8 cellular contexts compared by ENCODE assay signal in genomic region chr9:128370367-128370751, GRCh38. TPM values are rescaled to one million over a fixed set of nuclear protein-coding genes. Genes with fewer than 3 reads are reported as not detected.
DNase-seq lines count a peak whose midpoint lies in the region; ATAC-seq and TF ChIP-seq lines count a peak whose summit lies in the region.

No MANE protein-coding gene starts in this region.

- H3K36me3 ChIP-seq in left lung (peaks cover 0 to 7% of the 10 kb centered on the region in 2 donors), tibial nerve (peaks cover 0 to 23% (median 0%) of the 10 kb centered on the region in 3 donors)

- CTCF ChIA-PET in activated CD8-positive, alpha-beta memory T cell treated with anti-CD3 and anti-CD28 coated beads, Interleukin-2, amount 10 ng/mL, durations not matched to agents 7 days and 5 days (lab: Charles Lee): interaction anchor here (0.7 to 3.7 kb wide), 6 partner anchors 8 to 174 kb away, joined by 3 to 51 read pairs (median 6); partner anchors contain the start of gene CERCAM

- peak overlapping the region; percentile 89 to 91 for H3K27ac ChIP-seq in left lung
- H3K27ac ChIP-seq in tibial nerve: peak overlapping the region; percentile 83 to 95 (median 92)

- H3K4me3 Mint-ChIP-seq in activated CD8-positive, alpha-beta memory T cell treated with anti-CD3 and anti-CD28 coated beads, Interleukin-2, amount 10 ng/mL, durations not matched to agents 7 days and 5 days: peak overlapping the region; percentile 95
- H3K4me3 Mint-ChIP-seq in activated naive CD8-positive, alpha-beta T cell treated with anti-CD3 and anti-CD28 coated beads, Interleukin-2, amount 50 U/mL, for 24 hours: peak overlapping the region; percentile 95

- no peak for DNase-seq in activated CD8-positive, alpha-beta memory T cell treated with anti-CD3 and anti-CD28 coated beads, Interleukin-2, amount 10 ng/mL, durations not matched to agents 7 days and 5 days
- DNase-seq in activated CD8-positive, alpha-beta memory T cell treated with anti-CD3 and anti-CD28 coated beads, Interleukin-2, amount 50 U/mL, for 48 hours: no peak
- DNase-seq in activated naive CD8-positive, alpha-beta T cell treated with anti-CD3 and anti-CD28 coated beads, Interleukin-2, amount 50 U/mL, for 24 hours: no peak
- DNase-seq in left lung (no peak), tibial nerve (ENCODE audit: low spot score in 2 of 2) (no peak)

- H3K9me3 Mint-ChIP-seq in activated CD8-positive, alpha-beta memory T cell treated with anti-CD3 and anti-CD28 coated beads, Interleukin-2, amount 10 ng/mL, durations not matched to agents 7 days and 5 days (ENCODE audit: low read depth): no peaks in the 10 kb centered on the region
- no peaks in the 10 kb centered on the region for H3K9me3 Mint-ChIP-seq in activated naive CD8-positive, alpha-beta T cell treated with anti-CD3 and anti-CD28 coated beads, Interleukin-2, amount 50 U/mL, for 24 hours

- no peaks in the 10 kb centered on the region for H3K9me3 ChIP-seq in left lung
- no peaks in the 10 kb centered on the region for H3K9me3 ChIP-seq in tibial nerve

- peaks cover 28% of the 10 kb centered on the region for H3K4me1 Mint-ChIP-seq in activated CD8-positive, alpha-beta memory T cell treated with anti-CD3 and anti-CD28 coated beads, Interleukin-2, amount 10 ng/mL, durations not matched to agents 7 days and 5 days
- H3K4me1 Mint-ChIP-seq in activated naive CD8-positive, alpha-beta T cell treated with anti-CD3 and anti-CD28 coated beads, Interleukin-2, amount 50 U/mL, for 24 hours: peaks cover 28% of the 10 kb centered on the region

- H3K4me3 ChIP-seq in left lung: peak overlapping the region; percentile 83 to 92
- H3K4me3 ChIP-seq in tibial nerve: peak overlapping the region; percentile 61 to 72 (median 68)

- H3K36me3 Mint-ChIP-seq in activated CD8-positive, alpha-beta memory T cell treated with anti-CD3 and anti-CD28 coated beads, Interleukin-2, amount 10 ng/mL, durations not matched to agents 7 days and 5 days: peaks cover 8% of the 10 kb centered on the region
- peaks cover 9% of the 10 kb centered on the region for H3K36me3 Mint-ChIP-seq in activated naive CD8-positive, alpha-beta T cell treated with anti-CD3 and anti-CD28 coated beads, Interleukin-2, amount 50 U/mL, for 24 hours (ENCODE audit: low read depth)

- no peak for ATAC-seq in activated CD8-positive, alpha-beta memory T cell treated with anti-CD3 and anti-CD28 coated beads, Interleukin-2, amount 10 ng/mL, durations not matched to agents 7 days and 5 days
- no peak for ATAC-seq in activated naive CD8-positive, alpha-beta T cell treated with anti-CD3 and anti-CD28 coated beads, Interleukin-2, amount 50 U/mL, for 24 hours
- ATAC-seq in left lung (no peak), GM19324 (IDR thresholded peaks at IDR 0.05; ENCODE audit: low FRiP score, unreplicated experiment) (no peak), HG02798 (IDR thresholded peaks at IDR 0.05; ENCODE audit: poor library complexity, unreplicated experiment) (no peak), HG03469 (IDR thresholded peaks at IDR 0.05; ENCODE audit: unreplicated experiment) (no peak)

- no peaks in the 10 kb centered on the region for H3K27me3 Mint-ChIP-seq in activated CD8-positive, alpha-beta memory T cell treated with anti-CD3 and anti-CD28 coated beads, Interleukin-2, amount 10 ng/mL, durations not matched to agents 7 days and 5 days
- no peaks in the 10 kb centered on the region for H3K27me3 Mint-ChIP-seq in activated naive CD8-positive, alpha-beta T cell treated with anti-CD3 and anti-CD28 coated beads, Interleukin-2, amount 50 U/mL, for 24 hours

- no peak for TF ChIP-seq EP300 in tibial nerve (IDR thresholded peaks at IDR 0.05)

- TF ChIP-seq CTCF in left lung (IDR thresholded peaks at IDR 0.05) (no peak), tibial nerve (IDR thresholded peaks at IDR 0.05) (no peak)

- TF ChIP-seq POLR2A in tibial nerve (IDR thresholded peaks at IDR 0.05): no peak

- no peaks in the 10 kb centered on the region for H3K27me3 ChIP-seq in left lung
- H3K27me3 ChIP-seq in tibial nerve: no peaks in the 10 kb centered on the region

- H3K27ac Mint-ChIP-seq in activated CD8-positive, alpha-beta memory T cell treated with anti-CD3 and anti-CD28 coated beads, Interleukin-2, amount 10 ng/mL, durations not matched to agents 7 days and 5 days: peak overlapping the region; percentile 91
- H3K27ac Mint-ChIP-seq in activated naive CD8-positive, alpha-beta T cell treated with anti-CD3 and anti-CD28 coated beads, Interleukin-2, amount 50 U/mL, for 24 hours: peak overlapping the region; percentile 87

- intact Hi-C loops in left lung (cut with DNase I): no loop called here

- peaks cover 18 to 31% of the 10 kb centered on the region in 2 donors for H3K4me1 ChIP-seq in left lung
- H3K4me1 ChIP-seq in tibial nerve: peaks cover 0 to 49% (median 16%) of the 10 kb centered on the region in 4 donors

RNA-seq across cellular contexts. Expression of gene URM1, which starts 0.8 kb away (rescaled TPM):
- 10 to 100 TPM; 61.4 to 81.0 TPM for total RNA-seq in activated CD8-positive, alpha-beta memory T cell treated with anti-CD3 and anti-CD28 coated beads, Interleukin-2, amount 10 ng/mL, durations not matched to agents 7 days and 5 days
- total RNA-seq in left lung: 10 to 100 TPM; 56.4 to 59.9 TPM
- total RNA-seq in tibial nerve: 10 to 100 TPM; 18.1 to 25.5 (median 23.2) TPM

RNA-seq across cellular contexts. Expression of gene SLC27A4, which starts 30.0 kb away (rescaled TPM):
- total RNA-seq in activated CD8-positive, alpha-beta memory T cell treated with anti-CD3 and anti-CD28 coated beads, Interleukin-2, amount 10 ng/mL, durations not matched to agents 7 days and 5 days: 10 to 100 TPM; 19.3 to 26.1 TPM
- total RNA-seq in left lung (10 to 100 TPM; 32.7 to 33.7 TPM), tibial nerve (10 to 100 TPM; 13.5 to 33.3 (median 18.0) TPM)

RNA-seq across cellular contexts. Expression of gene COQ4, which starts 47.7 kb away (rescaled TPM):
- total RNA-seq in activated CD8-positive, alpha-beta memory T cell treated with anti-CD3 and anti-CD28 coated beads, Interleukin-2, amount 10 ng/mL, durations not matched to agents 7 days and 5 days: 10 to 100 TPM; 29.8 to 41.1 TPM
- 10 to 100 TPM; 35.5 to 36.2 TPM for total RNA-seq in left lung
- 10 to 100 TPM; 50.5 to 71.7 (median 65.5) TPM for total RNA-seq in tibial nerve

RNA-seq across cellular contexts. Expression of gene TRUB2, which starts 48.1 kb away (rescaled TPM):
- total RNA-seq in activated CD8-positive, alpha-beta memory T cell treated with anti-CD3 and anti-CD28 coated beads, Interleukin-2, amount 10 ng/mL, durations not matched to agents 7 days and 5 days: 10 to 100 TPM; 22.3 to 34.2 TPM
- total RNA-seq in left lung (10 to 100 TPM; 23.0 to 23.7 TPM), tibial nerve (10 to 100 TPM in 1 of 4 donors, 1 to 10 TPM in 3; 7.2 to 18.3 (median 9.2) TPM)

RNA-seq across cellular contexts. Expression of gene CERCAM, which starts 50.3 kb away (rescaled TPM):
- 10 to 100 TPM in 1 of 2 experiments, 1 to 10 TPM in 1; 5.2 to 12.2 TPM for total RNA-seq in activated CD8-positive, alpha-beta memory T cell treated with anti-CD3 and anti-CD28 coated beads, Interleukin-2, amount 10 ng/mL, durations not matched to agents 7 days and 5 days
- total RNA-seq in left lung (10 to 100 TPM; 35.8 to 79.0 TPM), tibial nerve (10 to 100 TPM; 23.7 to 48.2 (median 31.6) TPM)
